In the genomic region with DNA sequence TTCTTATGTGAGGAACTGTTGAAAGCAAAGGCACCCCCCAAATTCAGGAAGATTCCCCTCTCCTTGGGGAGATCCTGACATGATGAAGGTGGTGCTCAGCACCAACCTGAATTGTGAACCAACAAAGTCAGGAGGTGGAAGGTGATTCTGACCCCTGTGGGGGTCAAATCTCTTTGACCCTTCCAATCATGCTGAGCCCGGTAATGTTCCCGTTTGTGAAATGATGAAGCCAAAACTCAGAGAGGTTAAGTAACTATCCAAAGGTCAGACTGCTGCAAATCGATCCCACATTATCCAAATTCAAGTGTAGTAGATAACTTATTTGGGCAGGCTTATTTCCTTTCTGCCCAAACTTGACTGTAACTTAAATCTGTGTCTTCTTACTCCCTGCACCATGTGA, we compare ENCODE assay signal across 33 cellular contexts. TPM values are rescaled to one million over a fixed set of nuclear protein-coding genes. Genes with fewer than 3 reads are reported as not detected.
"Had no signal": no experiment of that assay in that cellular context is flagged by ENCODE, and none has a peak within 500 bp of the region (broad histone marks: within the 10 kb centered on the region; RNA-seq: fewer than 3 reads in every experiment).

No MANE protein-coding gene starts in this region.

- H3K27me3 ChIP-seq: neutrophil, ovary, spleen, suprapubic skin, testis, tibial artery, transverse colon, upper lobe of right lung, uterus had no signal

- H3K4me3 ChIP-seq: ovary, psoas muscle, skin epidermis, smooth muscle cell, spleen, suprapubic skin, testis, tibial artery, transverse colon, upper lobe of right lung, uterus had no signal

- H3K79me2 ChIP-seq: parathyroid adenoma had no signal

- H2AFZ ChIP-seq: parathyroid adenoma had no signal

- H3K4me1 Mint-ChIP-seq: naive thymus-derived CD4-positive, alpha-beta T cell; natural killer cell; nephron; neural crest cell; stimulated activated memory B cell treated with anti-CD40 and anti-IgM and Interleukin-4, amounts not matched to agents 10 μg/mL and 1 μg/mL and 100 μg/mL, for 72 hours; stimulated activated naive CD8-positive, alpha-beta T cell treated with anti-CD3 and anti-CD28 coated beads, Interleukin-15, amount 100 ng/mL, for 72 hours had no signal

- ATAC-seq: naive thymus-derived CD4-positive, alpha-beta T cell; natural killer cell; psoas muscle; right cardiac atrium; sciatic nerve; stimulated activated memory B cell treated with anti-CD40 and anti-IgM and Interleukin-4, amounts not matched to agents 10 μg/mL and 1 μg/mL and 100 μg/mL, for 72 hours; stimulated activated naive CD8-positive, alpha-beta T cell treated with anti-CD3 and anti-CD28 coated beads, Interleukin-15, amount 100 ng/mL, for 72 hours; stimulated activated naive CD8-positive, alpha-beta T cell treated with anti-CD3 and anti-CD28 coated beads, Interleukin-15, Interleukin-2, amounts not matched to agents 100 U/mL and 50 U/mL, for 24 hours; upper lobe of right lung had no signal

- H3K4me2 ChIP-seq: smooth muscle cell had no signal

- H3K27ac Mint-ChIP-seq: naive thymus-derived CD4-positive, alpha-beta T cell; natural killer cell; nephron; progenitor cell of endocrine pancreas; stimulated activated memory B cell treated with anti-CD40 and anti-IgM and Interleukin-4, amounts not matched to agents 10 μg/mL and 1 μg/mL and 100 μg/mL, for 72 hours; stimulated activated naive CD8-positive, alpha-beta T cell treated with anti-CD3 and anti-CD28 coated beads, Interleukin-15, amount 100 ng/mL, for 72 hours; type B pancreatic cell had no signal

- H3K27me3 Mint-ChIP-seq: progenitor cell of endocrine pancreas; stimulated activated naive CD8-positive, alpha-beta T cell treated with anti-CD3 and anti-CD28 coated beads, Interleukin-15, amount 100 ng/mL, for 72 hours; type B pancreatic cell had no signal

- H3K9me3 Mint-ChIP-seq: natural killer cell, nephron, type B pancreatic cell had no signal

- H3K9ac ChIP-seq: parathyroid adenoma had no signal

- H3K4me1 ChIP-seq: parathyroid adenoma, psoas muscle, spleen, suprapubic skin, testis, tibial artery, transverse colon, upper lobe of right lung, uterus had no signal

- H3K4me3 Mint-ChIP-seq: naive thymus-derived CD4-positive, alpha-beta T cell; natural killer cell; nephron; neural crest cell; stimulated activated memory B cell treated with anti-CD40 and anti-IgM and Interleukin-4, amounts not matched to agents 10 μg/mL and 1 μg/mL and 100 μg/mL, for 72 hours; stimulated activated naive CD8-positive, alpha-beta T cell treated with anti-CD3 and anti-CD28 coated beads, Interleukin-15, amount 100 ng/mL, for 72 hours; type B pancreatic cell had no signal

- H3K36me3 ChIP-seq: neutrophil, ovary, uterus had no signal

- DNase-seq: naive thymus-derived CD4-positive, alpha-beta T cell; natural killer cell; occipital lobe; ovary; posterior cingulate gyrus; psoas muscle; right cardiac atrium; stimulated activated CD4-positive, alpha-beta T cell treated with anti-CD3 and anti-CD28 coated beads, Interleukin-12 subunit alpha, Interleukin-12 subunit beta, amount 100 ng/mL, for 4 hours; stimulated activated CD4-positive, alpha-beta T cell treated with anti-CD3 and anti-CD28 coated beads, Interleukin-1b, Interleukin-23, amount 100 ng/mL, for 48 hours; stimulated activated CD4-positive, alpha-beta T cell treated with anti-CD3 and anti-CD28 coated beads, Interleukin-4, amount 100 ng/mL, for 1 hour; stimulated activated CD4-positive, alpha-beta T cell treated with anti-CD3 and anti-CD28 coated beads, Interleukin-4, amount 100 ng/mL, for 4 hours; stimulated activated CD8-positive, alpha-beta memory T cell treated with anti-CD3 and anti-CD28 coated beads, Interleukin-4, amount 100 ng/mL, for 48 hours; stimulated activated naive CD4-positive, alpha-beta T cell; stimulated activated naive CD8-positive, alpha-beta T cell treated with anti-CD3 and anti-CD28 coated beads, Interleukin-15, amount 100 ng/mL, for 72 hours; stimulated activated naive CD8-positive, alpha-beta T cell treated with anti-CD3 and anti-CD28 coated beads, Interleukin-15, Interleukin-2, amounts not matched to agents 100 U/mL and 50 U/mL, for 24 hours; substantia nigra; testis; tibial artery; transverse colon; upper lobe of right lung; uterus had no signal

- H3K36me3 Mint-ChIP-seq: naive thymus-derived CD4-positive, alpha-beta T cell; natural killer cell; stimulated activated memory B cell treated with anti-CD40 and anti-IgM and Interleukin-4, amounts not matched to agents 10 μg/mL and 1 μg/mL and 100 μg/mL, for 72 hours had no signal

- H3K9me3 ChIP-seq: neutrophil, ovary, psoas muscle, suprapubic skin, testis, tibial artery, upper lobe of right lung, uterus had no signal

- H3K27ac ChIP-seq: neutrophil, ovary, parathyroid adenoma, psoas muscle, skin epidermis, spleen, suprapubic skin, testis, tibial artery, transverse colon, upper lobe of right lung, uterus had no signal

RNA-seq across cellular contexts. Expression of a gene that starts 19.1 kb away (rescaled TPM):
- polyA plus RNA-seq: naive thymus-derived CD4-positive, alpha-beta T cell had no signal
